In the genomic region with DNA sequence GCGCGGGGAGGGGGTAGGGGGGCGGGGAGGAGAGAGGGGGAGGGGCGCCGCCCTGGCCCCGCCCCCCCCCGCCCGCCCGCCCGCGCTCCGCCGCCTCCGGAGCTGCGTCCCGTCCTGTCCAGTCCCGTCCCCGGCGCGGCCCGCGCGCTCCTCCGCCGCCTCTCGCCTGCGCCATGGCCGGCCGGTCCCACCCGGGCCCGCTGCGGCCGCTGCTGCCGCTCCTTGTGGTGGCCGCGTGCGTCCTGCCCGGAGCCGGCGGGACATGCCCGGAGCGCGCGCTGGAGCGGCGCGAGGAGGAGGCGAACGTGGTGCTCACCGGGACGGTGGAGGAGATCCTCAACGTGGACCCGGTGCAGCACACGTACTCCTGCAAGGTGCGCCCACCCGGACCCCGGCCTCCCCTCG, we compare ENCODE assay signal across 8 cellular contexts. TPM values are rescaled to one million over a fixed set of nuclear protein-coding genes. Genes with fewer than 3 reads are reported as not detected.
DNase-seq lines count a peak whose midpoint lies in the region; ATAC-seq, FAIRE-seq and TF ChIP-seq lines count a peak whose summit lies in the region.

TSS of gene AGRN (plus strand) at position 121 of the 405 bp plus-strand sequence. CDS start at position 174, 53 bp downstream.

- TF ChIP-seq CTCF in endodermal cell (conservative IDR thresholded peaks at IDR 0.05), result no peak

- peak within 1 kb of the TSS; percentile 80 for H3K4me3 ChIP-seq in endodermal cell (ENCODE audit: low read length)
- no peak within 1 kb of the TSS for H3K4me3 ChIP-seq in mucosa of stomach (ENCODE audit: low read length)

- no peak for FAIRE-seq in RCC 7860 (lab: Jason Lieb, UNC)

- peaks cover 16% of the 10 kb centered on the region for H3K36me3 Mint-ChIP-seq in endodermal cell (ENCODE audit: low read depth)

- H3K27me3 ChIP-seq in endodermal cell (ENCODE audit: control insufficient read depth, insufficient read depth, low read length, poor library complexity, severe bottlenecking), result no peaks in the 10 kb centered on the region
- no peaks in the 10 kb centered on the region for H3K27me3 ChIP-seq in mucosa of stomach (ENCODE audit: control insufficient read depth, insufficient read depth, low read length)

- no peak within 1 kb of the TSS for H3K27ac Mint-ChIP-seq in endodermal cell

- H3K4me1 Mint-ChIP-seq in endodermal cell, result peaks cover 10% of the 10 kb centered on the region

- no peak for DNase-seq in activated CD4-positive, CD25-positive, alpha-beta regulatory T cell treated with anti-CD3 and anti-CD28 coated beads, Interleukin-2, amount 50 U/mL, for 72 hours
- DNase-seq in RCC 7860 (ENCODE audit: low spot score), result peak; percentile 33
- peak; percentile 82 for DNase-seq in endodermal cell
- DNase-seq in NCI-H187 treated with DMSO at 0.1 percent for 48 hours (lab: John Stamatoyannopoulos, UW), result no peak
- DNase-seq in iPS-NIHi7 (ENCODE audit: extremely low spot score), result no peak

- peak; percentile 8 to 9 for ATAC-seq in activated CD4-positive, CD25-positive, alpha-beta regulatory T cell treated with anti-CD3 and anti-CD28 coated beads, Interleukin-2, amount 50 U/mL, for 24 hours
- ATAC-seq in HG02623 (IDR thresholded peaks at IDR 0.05; ENCODE audit: unreplicated experiment), result peak; percentile 31

- H3K9ac ChIP-seq in endodermal cell (ENCODE audit: extremely low read depth, low read length, poor library complexity, severe bottlenecking) (peak within 1 kb of the TSS; percentile 59), mucosa of stomach (ENCODE audit: low read length) (peak within 1 kb of the TSS; percentile 43)

- H3K9me3 ChIP-seq in endodermal cell (ENCODE audit: control insufficient read depth, low read length) (no peaks in the 10 kb centered on the region), mucosa of stomach (ENCODE audit: control insufficient read depth, low read length) (no peaks in the 10 kb centered on the region)

- peak within 1 kb of the TSS; percentile 95 for H3K27ac ChIP-seq in endodermal cell (ENCODE audit: low read depth, low read length)

- peaks cover 17% of the 10 kb centered on the region for H3K27me3 Mint-ChIP-seq in endodermal cell (ENCODE audit: insufficient read depth)

- no peaks in the 10 kb centered on the region for H3K9me3 Mint-ChIP-seq in endodermal cell

- H3K4me1 ChIP-seq in endodermal cell (ENCODE audit: control insufficient read depth, insufficient read depth, low read length), result peaks cover 15% of the 10 kb centered on the region
- peaks cover 30% of the 10 kb centered on the region for H3K4me1 ChIP-seq in mucosa of stomach (ENCODE audit: control insufficient read depth, insufficient read depth, low read length)

- H3K36me3 ChIP-seq in endodermal cell (ENCODE audit: control insufficient read depth, insufficient read depth, low read length) (peaks cover 21% of the 10 kb centered on the region), mucosa of stomach (ENCODE audit: control insufficient read depth, insufficient read depth, low read length) (no peaks in the 10 kb centered on the region)

- WGBS in endodermal cell (ENCODE audit: insufficient coverage in 1 of 2, insufficient read length in 1 of 2), 2 experiments, result 0% methylated on average over 15 to 50 of the region's 58 CpGs

- H3K4me3 Mint-ChIP-seq in endodermal cell, result peak within 1 kb of the TSS; percentile 59

RNA-seq across cellular contexts. Expression of gene AGRN, which starts in this region (rescaled TPM):
- 100 to 1,000 TPM; 269 to 288 TPM for total RNA-seq in endodermal cell
- polyA plus RNA-seq in endodermal cell (2013, experiment 1 of 2), result 192 TPM
- polyA plus RNA-seq in endodermal cell (2013, experiment 2 of 2), result 176 TPM

Comparison
In these comparisons a context has a peak if more than half of its experiments do, and no peak if none do; other contexts are left out.
1. DNase-seq: peak in RCC 7860 (single experiment) and endodermal cell (single experiment); none in activated CD4-positive, CD25-positive, alpha-beta regulatory T cell treated with anti-CD3 and anti-CD28 coated beads, Interleukin-2, amount 50 U/mL, for 72 hours (single experiment), NCI-H187 treated with DMSO at 0.1 percent for 48 hours (single experiment) and iPS-NIHi7 (single experiment).